Comparison of ENCODE assay signal across 17 cellular contexts in genomic region chr3:115968871-115969270, GRCh38.
DNase-seq lines count a peak whose midpoint lies in the region; ATAC-seq and FAIRE-seq lines count a peak whose summit lies in the region.
"Had no signal": no experiment of that assay in that cellular context is flagged by ENCODE, and none has a peak within 500 bp of the region (broad histone marks: within the 10 kb centered on the region; RNA-seq: fewer than 3 reads in every experiment).

No MANE protein-coding gene starts in this region.

- H3K4me3 Mint-ChIP-seq in stimulated activated memory B cell treated with anti-CD40 and anti-IgM and Interleukin-4, amounts not matched to agents 10 μg/mL and 1 μg/mL and 100 μg/mL, for 72 hours = no peak overlapping the region
- H3K4me3 Mint-ChIP-seq: B cell; CD4-positive, CD25-positive, alpha-beta regulatory T cell; CD8-positive, alpha-beta T cell had no signal

- DNase-seq in RCC 7860 (ENCODE audit: low spot score) (peak; percentile 59), kidney glomerular epithelial cell (lab: John Stamatoyannopoulos, UW) (peak; percentile 25), cortex of kidney (lab: John Stamatoyannopoulos, UW) (no peak), NCI-H748 (lab: John Stamatoyannopoulos, UW; ENCODE audit: unreplicated experiment) (no peak), NOMO-1 (lab: John Stamatoyannopoulos, UW; ENCODE audit: unreplicated experiment in 2 of 2) (no peak)
- DNase-seq: Caco-2; CD4-positive, CD25-positive, alpha-beta regulatory T cell; CD8-positive, alpha-beta T cell; DMS153; DND-41; GOT3; HCEC 1CT had no signal

- no peak overlapping the region for H3K27ac Mint-ChIP-seq in stimulated activated memory B cell treated with anti-CD40 and anti-IgM and Interleukin-4, amounts not matched to agents 10 μg/mL and 1 μg/mL and 100 μg/mL, for 72 hours
- H3K27ac Mint-ChIP-seq: B cell; CD4-positive, CD25-positive, alpha-beta regulatory T cell; CD8-positive, alpha-beta T cell had no signal

- peak; percentile 45 for ATAC-seq in stimulated activated memory B cell treated with anti-CD40 and anti-IgM and Interleukin-4, amounts not matched to agents 10 μg/mL and 1 μg/mL and 100 μg/mL, for 72 hours
- ATAC-seq: CD8-positive, alpha-beta T cell had no signal

- no peaks in the 10 kb centered on the region for H3K4me1 Mint-ChIP-seq in stimulated activated memory B cell treated with anti-CD40 and anti-IgM and Interleukin-4, amounts not matched to agents 10 μg/mL and 1 μg/mL and 100 μg/mL, for 72 hours
- H3K4me1 Mint-ChIP-seq: B cell; CD4-positive, CD25-positive, alpha-beta regulatory T cell had no signal

- H3K36me3 Mint-ChIP-seq in stimulated activated memory B cell treated with anti-CD40 and anti-IgM and Interleukin-4, amounts not matched to agents 10 μg/mL and 1 μg/mL and 100 μg/mL, for 72 hours = no peaks in the 10 kb centered on the region
- H3K36me3 Mint-ChIP-seq: CD4-positive, CD25-positive, alpha-beta regulatory T cell; CD8-positive, alpha-beta T cell had no signal

- peak; percentile 67 for FAIRE-seq in RCC 7860 (lab: Jason Lieb, UNC)
- FAIRE-seq: G401.6, GM12892, H54 had no signal

- H3K27me3 Mint-ChIP-seq in stimulated activated memory B cell treated with anti-CD40 and anti-IgM and Interleukin-4, amounts not matched to agents 10 μg/mL and 1 μg/mL and 100 μg/mL, for 72 hours = no peaks in the 10 kb centered on the region
- H3K27me3 Mint-ChIP-seq: B cell; CD4-positive, CD25-positive, alpha-beta regulatory T cell had no signal

- H3K9me3 Mint-ChIP-seq in stimulated activated memory B cell treated with anti-CD40 and anti-IgM and Interleukin-4, amounts not matched to agents 10 μg/mL and 1 μg/mL and 100 μg/mL, for 72 hours = no peaks in the 10 kb centered on the region

Comparison
In these comparisons a context has a peak if more than half of its experiments do, and no peak if none do; other contexts are left out.
1. DNase-seq: peak in RCC 7860 (single experiment) and kidney glomerular epithelial cell (single experiment); none in cortex of kidney (single experiment), NCI-H748 (single experiment) and NOMO-1 (0 of 2).